ENCODE assay signal across 9 cellular contexts in the genomic region with DNA sequence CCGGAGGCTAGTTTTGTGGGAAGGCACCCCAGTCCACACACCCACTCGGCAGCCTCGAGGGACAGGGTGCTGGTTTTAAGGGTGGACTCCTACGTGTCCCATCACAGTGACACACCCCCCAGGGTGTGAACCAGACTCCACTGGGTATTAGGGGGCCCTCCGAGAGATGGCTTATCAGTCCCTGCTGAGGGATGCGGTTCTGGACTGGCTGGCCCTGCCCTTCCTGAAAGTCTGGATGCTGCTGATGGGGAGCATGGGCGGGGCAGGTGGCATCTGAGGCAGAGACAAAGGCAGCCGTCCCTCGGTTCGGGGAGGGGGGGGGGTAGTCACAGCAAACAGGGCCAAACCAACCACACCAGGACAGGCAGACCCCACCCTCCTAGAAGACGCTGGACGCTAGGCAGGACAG. TPM values are rescaled to one million over a fixed set of nuclear protein-coding genes. Genes with fewer than 3 reads are reported as not detected.
DNase-seq lines count a peak whose midpoint lies in the region; ATAC-seq, FAIRE-seq and TF ChIP-seq lines count a peak whose summit lies in the region.
"Had no signal": no experiment of that assay in that cellular context is flagged by ENCODE, and none has a peak within 500 bp of the region (broad histone marks: within the 10 kb centered on the region; RNA-seq: fewer than 3 reads in every experiment).

No MANE protein-coding gene starts in this region.

- ATAC-seq in pancreas = no peak

- H3K9me3 ChIP-seq in Loucy (ENCODE audit: insufficient read depth, low read depth, low read length) (no peaks in the 10 kb centered on the region), pancreas (no peaks in the 10 kb centered on the region)

- no peak for TF ChIP-seq CTCF in Loucy (conservative IDR thresholded peaks at IDR 0.05; ENCODE audit: low read length)
- no peak for TF ChIP-seq CTCF in coronary artery (IDR thresholded peaks at IDR 0.05)
- TF ChIP-seq CTCF in pancreas (IDR thresholded peaks at IDR 0.05) = no peak

- 69 to 72% methylated on average over 12 of the region's 12 CpGs for WGBS in pancreas, 2 donors

- intact Hi-C loops in pancreas (cut with DNase I) = no loop called here

- no peaks in the 10 kb centered on the region for H3K27me3 ChIP-seq in Loucy (ENCODE audit: insufficient read depth, low read length, poor library complexity, severe bottlenecking)
- H3K27me3 ChIP-seq in pancreas = no peaks in the 10 kb centered on the region

- peaks cover 3% of the 10 kb centered on the region for H4K20me1 ChIP-seq in Loucy (ENCODE audit: insufficient read depth, low read length, poor library complexity, severe bottlenecking)

- H3K4me1 ChIP-seq in Loucy (ENCODE audit: insufficient read depth, low read length, poor library complexity, severe bottlenecking) (peaks cover 40% of the 10 kb centered on the region), pancreas (peaks cover 4 to 6% (median 5%) of the 10 kb centered on the region in 3 donors)

- no peak overlapping the region for H2AFZ ChIP-seq in Loucy (ENCODE audit: low read length)

- H3F3A ChIP-seq in Loucy (ENCODE audit: low read depth) = no peaks in the 10 kb centered on the region; the same call in 1 of the 2 replicates

- H3K4me3 ChIP-seq in Loucy (ENCODE audit: low read length, poor library complexity, severe bottlenecking) (peak overlapping the region; percentile 94), coronary artery (peak overlapping the region; percentile 100), pancreas (peak overlapping the region in 1 of 4 donors; percentile 95)

- H3K9ac ChIP-seq in Loucy (ENCODE audit: low read depth, low read length, poor library complexity, severe bottlenecking) = peak overlapping the region; percentile 85

- DNase-seq in CMK (ENCODE audit: low read depth) (peak; percentile 95), coronary artery (ENCODE audit: low spot score) (no peak), pancreas (no peak), iPS-NIHi7 (ENCODE audit: extremely low spot score) (no peak), middle frontal gyrus (ENCODE audit: extremely low spot score, low spot score) (no peak), 8988T (no peak), cerebellum (ENCODE audit: low spot score) (no peak)
- DNase-seq: NCI-H2029 treated with DMSO at 0.1 percent for 48 hours had no signal

- H3K79me2 ChIP-seq in Loucy (ENCODE audit: insufficient read depth, low read length) = peaks cover 21% of the 10 kb centered on the region

- H3K36me3 ChIP-seq in Loucy (ENCODE audit: insufficient read depth, low read length) = peaks cover 21% of the 10 kb centered on the region; the same call in 1 of the 2 replicates
- peaks cover 0 to 12% (median 6%) of the 10 kb centered on the region in 3 donors for H3K36me3 ChIP-seq in pancreas

- no peak for FAIRE-seq in pancreas (lab: Jason Lieb, UNC)

- no peaks in the 10 kb centered on the region for H3K9me2 ChIP-seq in Loucy (replicated peaks; ENCODE audit: low read depth, low read length)

- peak overlapping the region; percentile 91 for H3K4me2 ChIP-seq in Loucy (ENCODE audit: low read depth, low read length, poor library complexity, severe bottlenecking)

- peak overlapping the region in 1 of 2 donors; percentile 92 for H3K27ac ChIP-seq in coronary artery
- peak overlapping the region in 3 of 4 donors; percentile 76 to 82 (median 78) for H3K27ac ChIP-seq in pancreas

RNA-seq across cellular contexts. Expression of a gene that starts 0.9 kb away (rescaled TPM):
- total RNA-seq in pancreas (10 to 100 TPM; 15.0 to 30.8 (median 19.6) TPM), cerebellum (38.7 TPM)
- polyA plus RNA-seq in pancreas = 10 to 100 TPM; 60.4 to 83.5 TPM

RNA-seq across cellular contexts. Expression of a gene that starts 17.5 kb away (rescaled TPM):
- total RNA-seq in pancreas (not detected), cerebellum (1.00 TPM)
- polyA plus RNA-seq in pancreas = under 1 TPM in 1 of 2 donors, not detected in 1; 0.09 TPM

RNA-seq across cellular contexts. Expression of a gene that starts 29.3 kb away (rescaled TPM):
- 10 to 100 TPM; 33.3 to 49.0 (median 34.3) TPM for total RNA-seq in pancreas
- polyA plus RNA-seq in pancreas = 10 to 100 TPM; 21.4 to 31.7 TPM
- total RNA-seq in cerebellum = 12.6 TPM

RNA-seq across cellular contexts. Expression of a gene that starts 31.3 kb away (rescaled TPM):
- total RNA-seq in pancreas (under 1 TPM in 1 of 6 donors, not detected in 5; 0.14 TPM), cerebellum (0.09 TPM)
- polyA plus RNA-seq in pancreas = not detected

RNA-seq across cellular contexts. Expression of a gene that starts 45.9 kb away (rescaled TPM):
- total RNA-seq in pancreas (10 to 100 TPM; 14.5 to 23.2 (median 22.3) TPM), cerebellum (36.1 TPM)
- 10 to 100 TPM; 15.9 to 19.1 TPM for polyA plus RNA-seq in pancreas
